Comparison of ENCODE assay signal across 10 cellular contexts in genomic region chr3:187016639-187017345, GRCh38.
A peak's percentile ranks its signal among the peaks of the same experiment; 100 is the strongest.
DNase-seq lines count a peak whose midpoint lies in the region; ATAC-seq, FAIRE-seq and TF ChIP-seq lines count a peak whose summit lies in the region.
"Had no signal": no experiment of that assay in that cellular context is flagged by ENCODE, and none has a peak within 500 bp of the region (broad histone marks: within the 10 kb centered on the region; RNA-seq: fewer than 3 reads in every experiment).

No MANE protein-coding gene starts in this region.

- TF ChIP-seq CTCF in K562 (IDR thresholded peaks at IDR 0.05 in 2 of 3, conservative IDR thresholded peaks at IDR 0.05 in 1 of 3; ENCODE audit: insufficient read depth in 2 of 3, low read depth in 1 of 3, low read length in 3 of 3), result no peak
- no peak for TF ChIP-seq CTCF in lower leg skin (IDR thresholded peaks at IDR 0.05)

- H4K20me1 ChIP-seq in K562 (replicated peaks; ENCODE audit: control insufficient read depth, insufficient read depth, low read length), result no peaks in the 10 kb centered on the region

- H3K9me3 Mint-ChIP-seq in naive B cell, result no peaks in the 10 kb centered on the region
- H3K9me3 Mint-ChIP-seq: nephron had no signal

- peak overlapping the region; percentile 92 to 99 (median 98) for H3K27ac Mint-ChIP-seq in naive B cell

- no peak overlapping the region; a peak in 1 of 4 replicates for H3K9ac ChIP-seq in K562 (ENCODE audit: insufficient read depth in 1 of 2, low read depth in 2 of 2, low read length in 2 of 2)

- BruUV-seq in K562 (replicated peaks; lab: Mats Ljungman, UMichigan), result no TSS peak

- H3K79me2 ChIP-seq in K562 (ENCODE audit: control insufficient read depth, insufficient read depth, low read length), result peaks cover 28% of the 10 kb centered on the region

- H3K4me3 Mint-ChIP-seq in naive B cell, result peak overlapping the region; percentile 28 to 88 (median 76)
- H3K4me3 Mint-ChIP-seq: nephron had no signal

- POLR2A ChIA-PET in K562 (lab: Yijun Ruan, JAX), result interaction anchor here (0.6 to 1.3 kb wide), 4 partner anchors 12 to 28 kb away, joined by 3 read pairs; no protein-coding TSS in a partner anchor

- no peak for FAIRE-seq in K562 (lab: Jason Lieb, UNC)
- FAIRE-seq: astrocyte had no signal

- intact Hi-C loops in K562 (cut with micrococcal nuclease) (no loop called here), lower leg skin (cut with DNase I; ENCODE audit: low total_unique reads) (no loop called here)

- H2AFZ ChIP-seq in K562 (ENCODE audit: low read depth, low read length), result peak overlapping the region; percentile 32; the same call in 1 of the 2 replicates

- no peak overlapping the region for H3K4me2 ChIP-seq in K562 (ENCODE audit: insufficient read depth, low read length)

- H3K4me1 Mint-ChIP-seq in naive B cell, result peaks cover 73 to 99% (median 91%) of the 10 kb centered on the region in 3 donors

- ATAC-seq in GM18868 (IDR thresholded peaks at IDR 0.05; ENCODE audit: unreplicated experiment) (peak; percentile 27), HG03342 (IDR thresholded peaks at IDR 0.05; ENCODE audit: unreplicated experiment) (peak; percentile 27), K562 (peak; percentile 17; the same call in 2 of the 3 replicates), naive B cell (ENCODE audit: low read depth in 2 of 2) (peak; percentile 48 to 51), HG03196 (IDR thresholded peaks at IDR 0.05; ENCODE audit: unreplicated experiment) (no peak)

- TF ChIP-seq EP300 in K562 (IDR thresholded peaks at IDR 0.05; ENCODE audit: low read length), result no peak

- WGBS in K562 (ENCODE audit: insufficient coverage, low coverage, missing lambda C conversion rate), result 43% methylated on average over 4 of the region's 4 CpGs
- WGBS in lower leg skin, 2 donors, result 64 to 68% methylated on average over 4 of the region's 4 CpGs

- DNase-seq in K562 (ENCODE audit: extremely low read depth in 1 of 4, low spot score in 3 of 4), result no peak
- DNase-seq in naive B cell, result peak; percentile 70
- no peak for DNase-seq in AG08396 (ENCODE audit: low spot score)
- DNase-seq in lower leg skin (ENCODE audit: low spot score in 2 of 2), result no peak
- DNase-seq in NCI-H1436 (lab: John Stamatoyannopoulos, UW), result no peak

- in situ Hi-C loops in K562 (cut with MboI), result no loop called here

- H3K4me3 ChIP-seq in K562 (no peak overlapping the region), lower leg skin (ENCODE audit: low read depth, poor library complexity, severe bottlenecking) (no peak overlapping the region)

- CTCF ChIA-PET in K562 (lab: Yijun Ruan, JAX; ENCODE audit: low intra/inter-chr PET ratio), result no interaction called here

- H3K9me1 ChIP-seq in K562 (ENCODE audit: control insufficient read depth, insufficient read depth, low read length), result no peaks in the 10 kb centered on the region

- TF ChIP-seq POLR2A in K562 (conservative IDR thresholded peaks at IDR 0.05), result no peak
- no peak for TF ChIP-seq POLR2A in lower leg skin (IDR thresholded peaks at IDR 0.05)

- no peak for TF ChIP-seq RAD21 in K562 (CRISPR knock-in tag; conservative IDR thresholded peaks at IDR 0.05 in 1 of 2, IDR thresholded peaks at IDR 0.05 in 1 of 2)

- H3K36me3 Mint-ChIP-seq in naive B cell, result peaks cover 19 to 42% of the 10 kb centered on the region in 2 donors

- H3K36me3 ChIP-seq in K562 (ENCODE audit: control insufficient read depth, insufficient read depth, low read length), result peaks cover 58% of the 10 kb centered on the region

- peak overlapping the region; percentile 46; the same call in 2 of the 3 replicates for H3K27ac ChIP-seq in K562 (ENCODE audit: extremely low read depth, low read depth, low read length)

- H3K9me3 ChIP-seq in K562 (replicated peaks; ENCODE audit: control insufficient read depth, insufficient read depth, low read depth, low read length), result no peaks in the 10 kb centered on the region

- no peaks in the 10 kb centered on the region for H3K27me3 ChIP-seq in K562 (ENCODE audit: control insufficient read depth in 2 of 2, insufficient read depth in 2 of 2, low read length in 2 of 2)

- peaks cover 16 to 26% of the 10 kb centered on the region in 2 experiments for H3K4me1 ChIP-seq in K562 (replicated peaks in 1 of 2; ENCODE audit: control insufficient read depth in 2 of 2, insufficient read depth in 2 of 2, low read length in 2 of 2)

- no peaks in the 10 kb centered on the region for H3K27me3 Mint-ChIP-seq in naive B cell

TF ChIP-seq in K562, 482 proteins besides CTCF, POLR2A, EP300 and RAD21 (continues in another document):
- TF ChIP-seq, protein P1, sequence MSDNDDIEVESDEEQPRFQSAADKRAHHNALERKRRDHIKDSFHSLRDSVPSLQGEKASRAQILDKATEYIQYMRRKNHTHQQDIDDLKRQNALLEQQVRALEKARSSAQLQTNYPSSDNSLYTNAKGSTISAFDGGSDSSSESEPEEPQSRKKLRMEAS (CRISPR knock-in tag; IDR thresholded peaks at IDR 0.05), result peak; percentile 66
- TF ChIP-seq L3MBTL2 (IDR thresholded peaks at IDR 0.05) (0 out of 2 replicates have a peak, but pooled peaks have one; percentile 28), HMBOX1 (IDR thresholded peaks at IDR 0.05) (peak; percentile 75), HNRNPLL (IDR thresholded peaks at IDR 0.05; ENCODE audit: low read depth, low read length, poor library complexity, severe bottlenecking) (no peak), ZNF282 (CRISPR knock-in tag; IDR thresholded peaks at IDR 0.05) (no peak), CEBPG (CRISPR knock-in tag; IDR thresholded peaks at IDR 0.05) (no peak; the same call in 1 of the 2 replicates), CEBPG (tag; conservative IDR thresholded peaks at IDR 0.05 in 1 of 2, IDR thresholded peaks at IDR 0.05 in 1 of 2) (peak; percentile 27 to 81; a peak in 3 of 4 replicates), FOSL1 (tag; conservative IDR thresholded peaks at IDR 0.05) (0 out of 2 replicates have a peak, but pooled peaks have one; percentile 19), ZNF197 (CRISPR knock-in tag; IDR thresholded peaks at IDR 0.05; ENCODE audit: low read depth) (no peak), NFATC3 (IDR thresholded peaks at IDR 0.05) (no peak), PML (IDR thresholded peaks at IDR 0.05; ENCODE audit: low read length) (no peak)
- TF ChIP-seq, protein P2, sequence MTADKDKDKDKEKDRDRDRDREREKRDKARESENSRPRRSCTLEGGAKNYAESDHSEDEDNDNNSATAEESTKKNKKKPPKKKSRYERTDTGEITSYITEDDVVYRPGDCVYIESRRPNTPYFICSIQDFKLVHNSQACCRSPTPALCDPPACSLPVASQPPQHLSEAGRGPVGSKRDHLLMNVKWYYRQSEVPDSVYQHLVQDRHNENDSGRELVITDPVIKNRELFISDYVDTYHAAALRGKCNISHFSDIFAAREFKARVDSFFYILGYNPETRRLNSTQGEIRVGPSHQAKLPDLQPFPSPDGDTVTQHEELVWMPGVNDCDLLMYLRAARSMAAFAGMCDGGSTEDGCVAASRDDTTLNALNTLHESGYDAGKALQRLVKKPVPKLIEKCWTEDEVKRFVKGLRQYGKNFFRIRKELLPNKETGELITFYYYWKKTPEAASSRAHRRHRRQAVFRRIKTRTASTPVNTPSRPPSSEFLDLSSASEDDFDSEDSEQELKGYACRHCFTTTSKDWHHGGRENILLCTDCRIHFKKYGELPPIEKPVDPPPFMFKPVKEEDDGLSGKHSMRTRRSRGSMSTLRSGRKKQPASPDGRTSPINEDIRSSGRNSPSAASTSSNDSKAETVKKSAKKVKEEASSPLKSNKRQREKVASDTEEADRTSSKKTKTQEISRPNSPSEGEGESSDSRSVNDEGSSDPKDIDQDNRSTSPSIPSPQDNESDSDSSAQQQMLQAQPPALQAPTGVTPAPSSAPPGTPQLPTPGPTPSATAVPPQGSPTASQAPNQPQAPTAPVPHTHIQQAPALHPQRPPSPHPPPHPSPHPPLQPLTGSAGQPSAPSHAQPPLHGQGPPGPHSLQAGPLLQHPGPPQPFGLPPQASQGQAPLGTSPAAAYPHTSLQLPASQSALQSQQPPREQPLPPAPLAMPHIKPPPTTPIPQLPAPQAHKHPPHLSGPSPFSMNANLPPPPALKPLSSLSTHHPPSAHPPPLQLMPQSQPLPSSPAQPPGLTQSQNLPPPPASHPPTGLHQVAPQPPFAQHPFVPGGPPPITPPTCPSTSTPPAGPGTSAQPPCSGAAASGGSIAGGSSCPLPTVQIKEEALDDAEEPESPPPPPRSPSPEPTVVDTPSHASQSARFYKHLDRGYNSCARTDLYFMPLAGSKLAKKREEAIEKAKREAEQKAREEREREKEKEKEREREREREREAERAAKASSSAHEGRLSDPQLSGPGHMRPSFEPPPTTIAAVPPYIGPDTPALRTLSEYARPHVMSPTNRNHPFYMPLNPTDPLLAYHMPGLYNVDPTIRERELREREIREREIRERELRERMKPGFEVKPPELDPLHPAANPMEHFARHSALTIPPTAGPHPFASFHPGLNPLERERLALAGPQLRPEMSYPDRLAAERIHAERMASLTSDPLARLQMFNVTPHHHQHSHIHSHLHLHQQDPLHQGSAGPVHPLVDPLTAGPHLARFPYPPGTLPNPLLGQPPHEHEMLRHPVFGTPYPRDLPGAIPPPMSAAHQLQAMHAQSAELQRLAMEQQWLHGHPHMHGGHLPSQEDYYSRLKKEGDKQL (CRISPR knock-in tag; IDR thresholded peaks at IDR 0.05; ENCODE audit: borderline replicate concordance), result no peak
- TF ChIP-seq, protein P3, sequence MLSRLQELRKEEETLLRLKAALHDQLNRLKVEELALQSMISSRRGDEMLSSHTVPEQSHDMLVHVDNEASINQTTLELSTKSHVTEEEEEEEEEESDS (CRISPR knock-in tag; IDR thresholded peaks at IDR 0.05), result no peak
